3 cellular contexts compared by ENCODE assay signal in the genomic region with DNA sequence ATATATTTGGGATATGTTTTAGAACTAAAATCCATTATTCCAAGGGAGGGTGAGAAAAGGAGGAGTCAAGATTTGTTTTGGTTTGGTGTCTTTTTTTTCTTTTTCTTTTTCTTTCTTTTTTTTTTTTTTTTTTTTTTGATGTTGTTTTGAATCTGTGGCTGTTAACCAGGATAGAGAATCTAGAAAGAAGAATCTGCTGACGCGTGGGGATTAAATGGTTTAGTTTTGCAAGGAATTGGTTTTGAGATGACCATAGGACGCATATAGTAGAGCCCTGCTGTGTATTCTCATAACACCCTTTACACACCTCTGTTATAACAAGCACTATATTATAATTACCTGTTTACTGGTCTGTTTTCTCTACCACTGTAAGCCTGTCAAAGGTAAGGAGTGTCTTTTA.
TF ChIP-seq lines count a peak whose summit lies in the region.

No MANE protein-coding gene starts in this region.

TF ChIP-seq in A549, 52 proteins besides CTCF, POLR2A, EP300 and RAD21:
- peak; percentile 32 for TF ChIP-seq MAFK (IDR thresholded peaks at IDR 0.05; ENCODE audit: partially characterized antibody)
- TF ChIP-seq E2F6 (IDR thresholded peaks at IDR 0.05; ENCODE audit: borderline replicate concordance, low read depth): no peak

TF ChIP-seq in IMR-90, 13 proteins besides CTCF, POLR2A, EP300 and RAD21:
- TF ChIP-seq MAFK (IDR thresholded peaks at IDR 0.05; ENCODE audit: low read depth, low read length) (peak; percentile 52), RCOR1 (IDR thresholded peaks at IDR 0.05; ENCODE audit: insufficient replicate concordance, low read length) (no peak), BHLHE40 (IDR thresholded peaks at IDR 0.05; ENCODE audit: low read depth, low read length) (no peak), SMC3 (IDR thresholded peaks at IDR 0.05; ENCODE audit: low read depth, low read length) (no peak)
- TF ChIP-seq, protein P1, sequence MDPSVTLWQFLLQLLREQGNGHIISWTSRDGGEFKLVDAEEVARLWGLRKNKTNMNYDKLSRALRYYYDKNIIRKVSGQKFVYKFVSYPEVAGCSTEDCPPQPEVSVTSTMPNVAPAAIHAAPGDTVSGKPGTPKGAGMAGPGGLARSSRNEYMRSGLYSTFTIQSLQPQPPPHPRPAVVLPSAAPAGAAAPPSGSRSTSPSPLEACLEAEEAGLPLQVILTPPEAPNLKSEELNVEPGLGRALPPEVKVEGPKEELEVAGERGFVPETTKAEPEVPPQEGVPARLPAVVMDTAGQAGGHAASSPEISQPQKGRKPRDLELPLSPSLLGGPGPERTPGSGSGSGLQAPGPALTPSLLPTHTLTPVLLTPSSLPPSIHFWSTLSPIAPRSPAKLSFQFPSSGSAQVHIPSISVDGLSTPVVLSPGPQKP (IDR thresholded peaks at IDR 0.05; ENCODE audit: borderline replicate concordance, low read depth, low read length): no peak

TF ChIP-seq in WTC11, 78 proteins besides CTCF, POLR2A, EP300 and RAD21:
- TF ChIP-seq CREB1 (CRISPR knock-in tag; IDR thresholded peaks at IDR 0.05): no peak
- no peak for TF ChIP-seq FOXK1 (CRISPR knock-in tag; IDR thresholded peaks at IDR 0.05)
- TF ChIP-seq ZMAT4 (CRISPR knock-in tag; IDR thresholded peaks at IDR 0.05): no peak
- no peak for TF ChIP-seq PRDM15 (CRISPR knock-in tag; IDR thresholded peaks at IDR 0.05)
- no peak for TF ChIP-seq TP53 (CRISPR knock-in tag; IDR thresholded peaks at IDR 0.05)
- no peak for TF ChIP-seq ZNF423 (CRISPR knock-in tag; IDR thresholded peaks at IDR 0.05)
- no peak for TF ChIP-seq MXD4 (CRISPR knock-in tag; IDR thresholded peaks at IDR 0.05; ENCODE audit: borderline replicate concordance)
- TF ChIP-seq HMGA2 (CRISPR knock-in tag; IDR thresholded peaks at IDR 0.05): no peak
- TF ChIP-seq ZNF219 (CRISPR knock-in tag; IDR thresholded peaks at IDR 0.05; ENCODE audit: borderline replicate concordance): no peak
- no peak for TF ChIP-seq CBFB (CRISPR knock-in tag; IDR thresholded peaks at IDR 0.05; ENCODE audit: low read depth)
- TF ChIP-seq, protein P2, sequence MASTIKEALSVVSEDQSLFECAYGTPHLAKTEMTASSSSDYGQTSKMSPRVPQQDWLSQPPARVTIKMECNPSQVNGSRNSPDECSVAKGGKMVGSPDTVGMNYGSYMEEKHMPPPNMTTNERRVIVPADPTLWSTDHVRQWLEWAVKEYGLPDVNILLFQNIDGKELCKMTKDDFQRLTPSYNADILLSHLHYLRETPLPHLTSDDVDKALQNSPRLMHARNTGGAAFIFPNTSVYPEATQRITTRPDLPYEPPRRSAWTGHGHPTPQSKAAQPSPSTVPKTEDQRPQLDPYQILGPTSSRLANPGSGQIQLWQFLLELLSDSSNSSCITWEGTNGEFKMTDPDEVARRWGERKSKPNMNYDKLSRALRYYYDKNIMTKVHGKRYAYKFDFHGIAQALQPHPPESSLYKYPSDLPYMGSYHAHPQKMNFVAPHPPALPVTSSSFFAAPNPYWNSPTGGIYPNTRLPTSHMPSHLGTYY (CRISPR knock-in tag; IDR thresholded peaks at IDR 0.05): no peak
- TF ChIP-seq RORB (CRISPR knock-in tag; IDR thresholded peaks at IDR 0.05): no peak
- no peak for TF ChIP-seq AR (CRISPR knock-in tag; IDR thresholded peaks at IDR 0.05)
- no peak for TF ChIP-seq ELF4 (CRISPR knock-in tag; IDR thresholded peaks at IDR 0.05; ENCODE audit: low read depth)
- TF ChIP-seq, protein P3, sequence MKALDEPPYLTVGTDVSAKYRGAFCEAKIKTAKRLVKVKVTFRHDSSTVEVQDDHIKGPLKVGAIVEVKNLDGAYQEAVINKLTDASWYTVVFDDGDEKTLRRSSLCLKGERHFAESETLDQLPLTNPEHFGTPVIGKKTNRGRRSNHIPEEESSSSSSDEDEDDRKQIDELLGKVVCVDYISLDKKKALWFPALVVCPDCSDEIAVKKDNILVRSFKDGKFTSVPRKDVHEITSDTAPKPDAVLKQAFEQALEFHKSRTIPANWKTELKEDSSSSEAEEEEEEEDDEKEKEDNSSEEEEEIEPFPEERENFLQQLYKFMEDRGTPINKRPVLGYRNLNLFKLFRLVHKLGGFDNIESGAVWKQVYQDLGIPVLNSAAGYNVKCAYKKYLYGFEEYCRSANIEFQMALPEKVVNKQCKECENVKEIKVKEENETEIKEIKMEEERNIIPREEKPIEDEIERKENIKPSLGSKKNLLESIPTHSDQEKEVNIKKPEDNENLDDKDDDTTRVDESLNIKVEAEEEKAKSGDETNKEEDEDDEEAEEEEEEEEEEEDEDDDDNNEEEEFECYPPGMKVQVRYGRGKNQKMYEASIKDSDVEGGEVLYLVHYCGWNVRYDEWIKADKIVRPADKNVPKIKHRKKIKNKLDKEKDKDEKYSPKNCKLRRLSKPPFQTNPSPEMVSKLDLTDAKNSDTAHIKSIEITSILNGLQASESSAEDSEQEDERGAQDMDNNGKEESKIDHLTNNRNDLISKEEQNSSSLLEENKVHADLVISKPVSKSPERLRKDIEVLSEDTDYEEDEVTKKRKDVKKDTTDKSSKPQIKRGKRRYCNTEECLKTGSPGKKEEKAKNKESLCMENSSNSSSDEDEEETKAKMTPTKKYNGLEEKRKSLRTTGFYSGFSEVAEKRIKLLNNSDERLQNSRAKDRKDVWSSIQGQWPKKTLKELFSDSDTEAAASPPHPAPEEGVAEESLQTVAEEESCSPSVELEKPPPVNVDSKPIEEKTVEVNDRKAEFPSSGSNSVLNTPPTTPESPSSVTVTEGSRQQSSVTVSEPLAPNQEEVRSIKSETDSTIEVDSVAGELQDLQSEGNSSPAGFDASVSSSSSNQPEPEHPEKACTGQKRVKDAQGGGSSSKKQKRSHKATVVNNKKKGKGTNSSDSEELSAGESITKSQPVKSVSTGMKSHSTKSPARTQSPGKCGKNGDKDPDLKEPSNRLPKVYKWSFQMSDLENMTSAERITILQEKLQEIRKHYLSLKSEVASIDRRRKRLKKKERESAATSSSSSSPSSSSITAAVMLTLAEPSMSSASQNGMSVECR (CRISPR knock-in tag; IDR thresholded peaks at IDR 0.05; ENCODE audit: borderline replicate concordance): no peak
